In the genomic region with DNA sequence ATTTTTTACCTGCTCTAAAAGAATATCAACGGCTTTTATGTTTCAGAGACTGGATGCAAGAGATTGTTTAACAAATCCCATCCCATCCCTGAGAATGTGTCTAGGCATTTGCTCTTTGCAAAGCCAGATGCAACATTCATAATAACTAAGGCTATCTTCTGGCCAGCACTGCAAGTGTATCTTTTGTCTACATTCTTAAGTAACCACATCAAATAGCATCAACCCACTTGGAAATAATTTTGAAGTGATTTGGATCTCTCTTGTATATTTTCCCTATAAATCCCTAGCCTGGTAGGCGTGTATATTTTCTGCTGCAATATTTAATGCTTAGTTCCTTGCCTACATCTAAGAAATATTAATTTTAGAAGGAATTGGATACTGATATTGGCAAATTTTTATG, we compare ENCODE assay signal across 18 cellular contexts.
DNase-seq lines count a peak whose midpoint lies in the region; ATAC-seq, FAIRE-seq and TF ChIP-seq lines count a peak whose summit lies in the region.
"Had no signal": no experiment of that assay in that cellular context is flagged by ENCODE, and none has a peak within 500 bp of the region (broad histone marks: within the 10 kb centered on the region; RNA-seq: fewer than 3 reads in every experiment).

No MANE protein-coding gene starts in this region.

- TF ChIP-seq RAD21 in A549 (conservative IDR thresholded peaks at IDR 0.05 in 1 of 2, IDR thresholded peaks at IDR 0.05 in 1 of 2), result no peak

- CTCF ChIA-PET in A549 (lab: Yijun Ruan, JAX), result interaction anchor here (0.8 to 3.2 kb wide), 4 partner anchors 9 to 141 kb away, joined by 3 to 12 read pairs (median 3); no protein-coding TSS in a partner anchor

- DNase-seq in A549 (ENCODE audit: low read depth in 1 of 2, low spot score in 1 of 2), result no peak
- no peak for DNase-seq in H54 (ENCODE audit: insufficient read length, low spot score)
- DNase-seq in adipocyte (ENCODE audit: low read depth), result peak; percentile 71
- peak; percentile 31 for DNase-seq in fibroblast of pulmonary artery (ENCODE audit: low read depth)
- DNase-seq in vagina (ENCODE audit: extremely low spot score in 2 of 2), result no peak
- DNase-seq in T-helper 1 cell, result no peak
- no peak for DNase-seq in putamen (ENCODE audit: low spot score)
- DNase-seq in activated T-helper 1 cell treated with anti-CD3 and anti-CD28 coated beads, Interleukin-12 subunit alpha, Interleukin-12 subunit beta, Interleukin-2, Interleukin-4 antibody, amounts not matched to agents 30 ng/mL and 10 ng/mL and 1 ng/mL, durations not matched to agents 14 hours and 24 hours and 36 hours (ENCODE audit: low spot score), result no peak
- DNase-seq: activated CD4-positive, alpha-beta T cell treated with anti-CD3 and anti-CD28 coated beads, Interleukin-2, amount 10 ng/mL, durations not matched to agents 24 days and 14 days; activated naive CD4-positive, alpha-beta T cell treated with anti-CD3 and anti-CD28 coated beads for 36 hours; hippocampal formation; NCI-H2107; NCI-H526; SJCRH30 had no signal

- H3K27ac ChIP-seq in A549, result peak overlapping the region; percentile 58 to 96; a peak in 5 of 6 replicates
- no peak overlapping the region for H3K27ac ChIP-seq in vagina
- H3K27ac ChIP-seq: esophagus muscularis mucosa, neural progenitor cell, SJCRH30 had no signal

- no peak overlapping the region for H3K4me3 Mint-ChIP-seq in activated T-helper 1 cell treated with anti-CD3 and anti-CD28 coated beads, Interleukin-12 subunit alpha, Interleukin-12 subunit beta, Interleukin-2, Interleukin-4 antibody, amounts not matched to agents 30 ng/mL and 10 ng/mL and 1 ng/mL, durations not matched to agents 14 hours and 24 hours and 36 hours
- H3K4me3 Mint-ChIP-seq: activated CD4-positive, alpha-beta T cell treated with anti-CD3 and anti-CD28 coated beads, Interleukin-2, amount 10 ng/mL, durations not matched to agents 24 days and 14 days; activated naive CD4-positive, alpha-beta T cell treated with anti-CD3 and anti-CD28 coated beads for 36 hours; mesothelial cell of epicardium; neural progenitor cell had no signal

- no peak for ATAC-seq in A549
- ATAC-seq: sciatic nerve had no signal

- peaks cover 18% of the 10 kb centered on the region for H3K4me1 Mint-ChIP-seq in activated T-helper 1 cell treated with anti-CD3 and anti-CD28 coated beads, Interleukin-12 subunit alpha, Interleukin-12 subunit beta, Interleukin-2, Interleukin-4 antibody, amounts not matched to agents 30 ng/mL and 10 ng/mL and 1 ng/mL, durations not matched to agents 14 hours and 24 hours and 36 hours (ENCODE audit: low read depth)

- H3K4me2 ChIP-seq in A549, result peak overlapping the region; percentile 51; the same call in 2 of the 3 replicates
- H3K4me2 ChIP-seq: neural progenitor cell had no signal

- H3K27me3 Mint-ChIP-seq in activated T-helper 1 cell treated with anti-CD3 and anti-CD28 coated beads, Interleukin-12 subunit alpha, Interleukin-12 subunit beta, Interleukin-2, Interleukin-4 antibody, amounts not matched to agents 30 ng/mL and 10 ng/mL and 1 ng/mL, durations not matched to agents 14 hours and 24 hours and 36 hours (ENCODE audit: insufficient read depth), result no peaks in the 10 kb centered on the region
- H3K27me3 Mint-ChIP-seq: activated CD4-positive, alpha-beta T cell treated with anti-CD3 and anti-CD28 coated beads, Interleukin-2, amount 10 ng/mL, durations not matched to agents 24 days and 14 days had no signal

- no peaks in the 10 kb centered on the region for H3K9me3 ChIP-seq in A549
- H3K9me3 ChIP-seq in adipocyte (ENCODE audit: control insufficient read depth, low read length), result peaks cover 8% of the 10 kb centered on the region
- H3K9me3 ChIP-seq in vagina, result no peaks in the 10 kb centered on the region
- H3K9me3 ChIP-seq: esophagus muscularis mucosa had no signal

- H3K27ac Mint-ChIP-seq in activated T-helper 1 cell treated with anti-CD3 and anti-CD28 coated beads, Interleukin-12 subunit alpha, Interleukin-12 subunit beta, Interleukin-2, Interleukin-4 antibody, amounts not matched to agents 30 ng/mL and 10 ng/mL and 1 ng/mL, durations not matched to agents 14 hours and 24 hours and 36 hours, result no peak overlapping the region
- H3K27ac Mint-ChIP-seq: activated CD4-positive, alpha-beta T cell treated with anti-CD3 and anti-CD28 coated beads, Interleukin-2, amount 10 ng/mL, durations not matched to agents 24 days and 14 days; activated naive CD4-positive, alpha-beta T cell treated with anti-CD3 and anti-CD28 coated beads for 36 hours; neural progenitor cell had no signal

- H3K27me3 ChIP-seq in adipocyte (replicated peaks; ENCODE audit: control insufficient read depth, insufficient read depth, low read length) (no peaks in the 10 kb centered on the region), vagina (no peaks in the 10 kb centered on the region)
- H3K27me3 ChIP-seq: esophagus muscularis mucosa, neural progenitor cell, SJCRH30 had no signal

- H3K36me3 Mint-ChIP-seq in activated T-helper 1 cell treated with anti-CD3 and anti-CD28 coated beads, Interleukin-12 subunit alpha, Interleukin-12 subunit beta, Interleukin-2, Interleukin-4 antibody, amounts not matched to agents 30 ng/mL and 10 ng/mL and 1 ng/mL, durations not matched to agents 14 hours and 24 hours and 36 hours (ENCODE audit: low read depth), result peaks cover 21% of the 10 kb centered on the region

- H3K36me3 ChIP-seq in adipocyte (ENCODE audit: control insufficient read depth, insufficient read depth, low read length, severe bottlenecking), result peaks cover 4% of the 10 kb centered on the region
- no peaks in the 10 kb centered on the region for H3K36me3 ChIP-seq in vagina

- TF ChIP-seq CTCF in A549 (IDR thresholded peaks at IDR 0.05) (no peak), fibroblast of pulmonary artery (IDR thresholded peaks at IDR 0.05; ENCODE audit: low read length, missing control alignments) (no peak), vagina (IDR thresholded peaks at IDR 0.05) (no peak)

- TF ChIP-seq EP300 in A549 (IDR thresholded peaks at IDR 0.05), result no peak

- peaks cover 7% of the 10 kb centered on the region for H3K9me3 Mint-ChIP-seq in activated T-helper 1 cell treated with anti-CD3 and anti-CD28 coated beads, Interleukin-12 subunit alpha, Interleukin-12 subunit beta, Interleukin-2, Interleukin-4 antibody, amounts not matched to agents 30 ng/mL and 10 ng/mL and 1 ng/mL, durations not matched to agents 14 hours and 24 hours and 36 hours

- FAIRE-seq in A549 (lab: Jason Lieb, UNC) (peak; percentile 32), H54 (lab: Jason Lieb, UNC) (peak; percentile 53)

- no peak overlapping the region for H3K4me3 ChIP-seq in A549
- no peak overlapping the region for H3K4me3 ChIP-seq in adipocyte (ENCODE audit: low read length)
- no peak overlapping the region for H3K4me3 ChIP-seq in fibroblast of pulmonary artery (replicated peaks; ENCODE audit: low read depth, low read length)
- no peak overlapping the region for H3K4me3 ChIP-seq in vagina
- H3K4me3 ChIP-seq: esophagus muscularis mucosa, neural progenitor cell, SJCRH30 had no signal

- intact Hi-C loops in vagina (cut with DNase I), result loop anchor here (10.0 kb wide), 1 partner anchor 153 kb away; no protein-coding TSS in a partner anchor
- intact Hi-C loops in activated T-helper 1 cell treated with anti-CD3 and anti-CD28 coated beads, Interleukin-12 subunit alpha, Interleukin-12 subunit beta, Interleukin-2, Interleukin-4 antibody, amounts not matched to agents 30 ng/mL and 10 ng/mL and 1 ng/mL, durations not matched to agents 14 hours and 24 hours and 36 hours (cut with micrococcal nuclease), result no loop called here

- peaks cover 44% of the 10 kb centered on the region for H3K4me1 ChIP-seq in A549
- peaks cover 28% of the 10 kb centered on the region for H3K4me1 ChIP-seq in adipocyte (ENCODE audit: control insufficient read depth, insufficient read depth, low read length)
- H3K4me1 ChIP-seq in vagina, result peaks cover 16% of the 10 kb centered on the region

- POLR2A ChIA-PET in A549 (lab: Yijun Ruan, JAX), result interaction anchor here (1.3 to 1.6 kb wide), 2 partner anchors 66 to 99 kb away, joined by 4 to 5 read pairs; a partner anchor contains a TSS

- H3K9ac ChIP-seq in adipocyte (ENCODE audit: low read length), result no peak overlapping the region
- H3K9ac ChIP-seq: neural progenitor cell had no signal

- 56% methylated on average over 2 of the region's 2 CpGs for WGBS in A549 (ENCODE audit: missing lambda C conversion rate)

- TF ChIP-seq POLR2A in A549 (IDR thresholded peaks at IDR 0.05; ENCODE audit: low read length) (no peak), H54 (IDR thresholded peaks at IDR 0.05; ENCODE audit: low read depth, low read length) (no peak), vagina (IDR thresholded peaks at IDR 0.05) (no peak)

TF ChIP-seq in A549, 52 proteins besides CTCF, POLR2A, EP300 and RAD21:
- no peak for TF ChIP-seq HOXB5 (CRISPR knock-in tag; IDR thresholded peaks at IDR 0.05)
- TF ChIP-seq GATA3 (IDR thresholded peaks at IDR 0.05; ENCODE audit: borderline replicate concordance), result 0 out of 2 replicates have a peak, but pooled peaks have one; percentile 13
- TF ChIP-seq FOXS1 (CRISPR knock-in tag; IDR thresholded peaks at IDR 0.05), result no peak

Comparison
In these comparisons a context has a peak if more than half of its experiments do, and no peak if none do; other contexts are left out.
1. DNase-seq: peak in adipocyte (single experiment) and fibroblast of pulmonary artery (single experiment); none in A549 (0 of 2), H54 (single experiment), vagina (0 of 2), T-helper 1 cell (0 of 5), putamen (single experiment) and activated T-helper 1 cell treated with anti-CD3 and anti-CD28 coated beads, Interleukin-12 subunit alpha, Interleukin-12 subunit beta, Interleukin-2, Interleukin-4 antibody, amounts not matched to agents 30 ng/mL and 10 ng/mL and 1 ng/mL, durations not matched to agents 14 hours and 24 hours and 36 hours (single experiment).